ENCODE assay signal across 8 cellular contexts in genomic region chr6:12060780-12061619, GRCh38. TPM values are rescaled to one million over a fixed set of nuclear protein-coding genes. Genes with fewer than 3 reads are reported as not detected.
DNase-seq lines count a peak whose midpoint lies in the region; ATAC-seq, FAIRE-seq and TF ChIP-seq lines count a peak whose summit lies in the region.

No MANE protein-coding gene starts in this region.

- FAIRE-seq in GM19239 (lab: Jason Lieb, UNC) = peak; percentile 88

- DNase-seq in GM19239 (ENCODE audit: insufficient read length, low spot score) (no peak), SKM-1 (lab: John Stamatoyannopoulos, UW; ENCODE audit: unreplicated experiment) (peak; percentile 97), iPS DF 4.7 (ENCODE audit: extremely low read depth, low spot score) (peak; percentile 49), spleen (peak; percentile 93), NCI-H345 (lab: John Stamatoyannopoulos, UW) (no peak), HuH-7.5 (ENCODE audit: low spot score) (no peak)
- DNase-seq in activated naive CD8-positive, alpha-beta T cell treated with anti-CD3 and anti-CD28 coated beads, Interleukin-2, amount 50 U/mL, for 16 hours (ENCODE audit: low read depth, low spot score) = peak; percentile 9

- H3K36me3 ChIP-seq in spleen = no peaks in the 10 kb centered on the region

- H3K9me3 ChIP-seq in spleen = no peaks in the 10 kb centered on the region

- peak; percentile 72 for ATAC-seq in HG03432 (IDR thresholded peaks at IDR 0.05; ENCODE audit: unreplicated experiment)

- H3K27me3 ChIP-seq in spleen (replicated peaks in 1 of 7) = no peaks in the 10 kb centered on the region

- peaks cover under 1 to 65% (median 46%) of the 10 kb centered on the region in 6 donors for H3K4me1 ChIP-seq in spleen

- peak overlapping the region in 5 of 8 donors; percentile 12 to 62 (median 20) for H3K4me3 ChIP-seq in spleen

- 31 to 53% (median 51%) methylated on average over 15 of the region's 15 CpGs for WGBS in spleen, 5 donors

- no peak for TF ChIP-seq POLR2A in spleen (IDR thresholded peaks at IDR 0.05)

- TF ChIP-seq CTCF in spleen (IDR thresholded peaks at IDR 0.05 in 8 of 11, conservative IDR thresholded peaks at IDR 0.05 in 3 of 11) = no peak

- intact Hi-C loops in spleen (cut with DNase I; ENCODE audit: low total_unique reads) = no loop called here

- H3K27ac ChIP-seq in spleen = peak overlapping the region in 6 of 8 donors; percentile 16 to 75 (median 40)

RNA-seq across cellular contexts. Expression of gene HIVEP1, which starts 48.9 kb away (rescaled TPM):
- total RNA-seq in spleen = 10 to 100 TPM; 37.8 to 64.1 (median 41.7) TPM
- polyA plus RNA-seq in spleen = 1 to 10 TPM; 2.8 to 5.6 (median 5.5) TPM

Comparison
In these comparisons a context has a peak if more than half of its experiments do, and no peak if none do; other contexts are left out.
1. DNase-seq: peak in SKM-1 (single experiment), activated naive CD8-positive, alpha-beta T cell treated with anti-CD3 and anti-CD28 coated beads, Interleukin-2, amount 50 U/mL, for 16 hours (single experiment), iPS DF 4.7 (single experiment) and spleen (single experiment); none in GM19239 (single experiment), NCI-H345 (single experiment) and HuH-7.5 (single experiment).